8 cellular contexts compared by ENCODE assay signal in the genomic region with DNA sequence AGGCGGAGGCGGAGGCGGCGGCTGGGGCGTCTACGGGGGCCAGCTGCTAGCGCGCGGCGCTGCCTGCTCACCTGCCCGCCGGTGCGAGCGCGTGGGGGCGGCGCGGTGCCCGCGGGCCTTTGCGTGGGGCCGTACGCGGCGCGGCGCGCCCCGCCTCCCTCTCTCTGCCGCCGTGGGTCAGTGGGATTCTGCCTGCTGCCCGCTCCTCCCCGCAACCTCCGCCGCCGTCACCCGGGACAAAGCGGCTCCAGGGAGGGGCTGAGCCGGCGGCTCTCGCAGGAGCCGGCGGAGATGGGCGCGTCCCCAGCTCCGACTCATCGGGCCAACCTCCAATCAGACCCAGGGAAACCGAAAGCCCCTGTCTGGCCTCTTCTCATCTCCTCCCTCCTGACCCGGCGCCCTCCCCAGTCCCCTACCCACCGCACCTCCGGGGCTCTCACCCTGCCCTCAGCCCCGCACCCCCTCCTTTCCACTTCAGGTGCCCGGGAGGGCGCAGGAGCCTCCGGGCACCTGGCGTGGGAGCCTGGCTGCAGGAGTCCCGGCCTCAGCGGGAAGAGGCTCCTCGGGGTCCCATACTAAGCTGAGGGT. TPM values are rescaled to one million over a fixed set of nuclear protein-coding genes. Genes with fewer than 3 reads are reported as not detected.
DNase-seq lines count a peak whose midpoint lies in the region; ATAC-seq lines count a peak whose summit lies in the region.

A gene (minus strand): TSS at position 249 of the 588 bp plus-strand sequence.

- peak in 3 of 5 donors; percentile 1 to 9 (median 5) for DNase-seq in CD4-positive, alpha-beta memory T cell
- peak; percentile 69 for DNase-seq in LoVo (ENCODE audit: low spot score)
- DNase-seq in activated CD4-positive, alpha-beta T cell treated with anti-CD3 and anti-CD28 coated beads, Interleukin-2, amount 10 ng/mL, durations not matched to agents 24 days and 14 days = peak; percentile 62
- DNase-seq in epidermal melanocyte (ENCODE audit: insufficient read length, low spot score) = peak; percentile 56
- peak; percentile 16 to 50 for DNase-seq in memory B cell (ENCODE audit: low spot score in 2 of 2)
- no peak for DNase-seq in NCI-H446 (lab: John Stamatoyannopoulos, UW)

- intact Hi-C loops in CD4-positive, alpha-beta memory T cell (cut with micrococcal nuclease) = loop anchor here (5.0 kb wide), 1 partner anchor 399 kb away; no protein-coding TSS in a partner anchor
- intact Hi-C loops in activated CD4-positive, alpha-beta T cell treated with anti-CD3 and anti-CD28 coated beads, Interleukin-2, amount 10 ng/mL, durations not matched to agents 24 days and 14 days (cut with micrococcal nuclease) = no loop called here

- H3K4me1 Mint-ChIP-seq in CD4-positive, alpha-beta memory T cell = peaks cover 4 to 16% (median 11%) of the 10 kb centered on the region in 4 donors
- H3K4me1 Mint-ChIP-seq in activated CD4-positive, alpha-beta T cell treated with anti-CD3 and anti-CD28 coated beads, Interleukin-2, amount 10 ng/mL, durations not matched to agents 24 days and 14 days = peaks cover 6% of the 10 kb centered on the region
- peaks cover 6% of the 10 kb centered on the region for H3K4me1 Mint-ChIP-seq in memory B cell

- POLR2A ChIA-PET in CD4-positive, alpha-beta memory T cell (lab: Charles Lee; ENCODE audit: partially characterized antibody) = no interaction called here

- no peaks in the 10 kb centered on the region for H3K9me3 Mint-ChIP-seq in CD4-positive, alpha-beta memory T cell
- no peaks in the 10 kb centered on the region for H3K9me3 Mint-ChIP-seq in activated CD4-positive, alpha-beta T cell treated with anti-CD3 and anti-CD28 coated beads, Interleukin-2, amount 10 ng/mL, durations not matched to agents 24 days and 14 days
- H3K9me3 Mint-ChIP-seq in memory B cell = no peaks in the 10 kb centered on the region

- CTCF ChIA-PET in CD4-positive, alpha-beta memory T cell (lab: Charles Lee; ENCODE audit: partially characterized antibody) = interaction anchor here (0.5 to 1.8 kb wide), 2 partner anchors 401 to 1930 kb away, joined by 3 to 5 read pairs; no protein-coding TSS in a partner anchor

- H3K27me3 ChIP-seq in CD4-positive, alpha-beta memory T cell (ENCODE audit: insufficient read depth, low read length) = peaks cover 20% of the 10 kb centered on the region
- H3K27me3 ChIP-seq in subcutaneous abdominal adipose tissue (ENCODE audit: control insufficient read depth in 5 of 5, insufficient read depth in 4 of 5, low read length in 5 of 5) = peaks cover 0 to 14% (median 7%) of the 10 kb centered on the region in 5 donors

- H3K27me3 Mint-ChIP-seq in CD4-positive, alpha-beta memory T cell = peaks cover 40 to 56% of the 10 kb centered on the region in 2 donors
- H3K27me3 Mint-ChIP-seq in activated CD4-positive, alpha-beta T cell treated with anti-CD3 and anti-CD28 coated beads, Interleukin-2, amount 10 ng/mL, durations not matched to agents 24 days and 14 days = peaks cover 68% of the 10 kb centered on the region
- H3K27me3 Mint-ChIP-seq in memory B cell = peaks cover 27% of the 10 kb centered on the region

- H3K27ac Mint-ChIP-seq in CD4-positive, alpha-beta memory T cell = no peak within 1 kb of the TSS
- no peak within 1 kb of the TSS for H3K27ac Mint-ChIP-seq in activated CD4-positive, alpha-beta T cell treated with anti-CD3 and anti-CD28 coated beads, Interleukin-2, amount 10 ng/mL, durations not matched to agents 24 days and 14 days
- H3K27ac Mint-ChIP-seq in memory B cell = no peak within 1 kb of the TSS

- no peak within 1 kb of the TSS for H3K27ac ChIP-seq in CD4-positive, alpha-beta memory T cell (ENCODE audit: low read depth, low read length)
- no peak within 1 kb of the TSS for H3K27ac ChIP-seq in subcutaneous abdominal adipose tissue (ENCODE audit: low read depth, low read length)

- no peaks in the 10 kb centered on the region for H3K36me3 Mint-ChIP-seq in CD4-positive, alpha-beta memory T cell
- H3K36me3 Mint-ChIP-seq in activated CD4-positive, alpha-beta T cell treated with anti-CD3 and anti-CD28 coated beads, Interleukin-2, amount 10 ng/mL, durations not matched to agents 24 days and 14 days (ENCODE audit: low read depth) = no peaks in the 10 kb centered on the region
- H3K36me3 Mint-ChIP-seq in memory B cell = no peaks in the 10 kb centered on the region

- no peaks in the 10 kb centered on the region for H3K9me3 ChIP-seq in CD4-positive, alpha-beta memory T cell (ENCODE audit: control insufficient read depth in 1 of 2, low read length in 2 of 2)
- no peaks in the 10 kb centered on the region for H3K9me3 ChIP-seq in subcutaneous abdominal adipose tissue (ENCODE audit: control insufficient read depth in 5 of 5, low read length in 5 of 5)

- peak within 1 kb of the TSS in 4 of 5 donors; percentile 25 to 45 (median 36) for H3K9ac ChIP-seq in subcutaneous abdominal adipose tissue (ENCODE audit: low read length in 5 of 5)

- no peaks in the 10 kb centered on the region for H3K36me3 ChIP-seq in CD4-positive, alpha-beta memory T cell (ENCODE audit: insufficient read depth, low read length)
- H3K36me3 ChIP-seq in subcutaneous abdominal adipose tissue (ENCODE audit: control insufficient read depth in 5 of 5, insufficient read depth in 5 of 5, low read length in 5 of 5) = no peaks in the 10 kb centered on the region

- ATAC-seq in GM19463 (IDR thresholded peaks at IDR 0.05; ENCODE audit: unreplicated experiment) (peak; percentile 69), memory B cell (ENCODE audit: low read depth) (peak; percentile 69)

- H3K4me3 Mint-ChIP-seq in CD4-positive, alpha-beta memory T cell = peak within 1 kb of the TSS; percentile 63 to 80 (median 69)
- peak within 1 kb of the TSS; percentile 42 for H3K4me3 Mint-ChIP-seq in activated CD4-positive, alpha-beta T cell treated with anti-CD3 and anti-CD28 coated beads, Interleukin-2, amount 10 ng/mL, durations not matched to agents 24 days and 14 days
- H3K4me3 Mint-ChIP-seq in memory B cell = peak within 1 kb of the TSS; percentile 87

- no peak within 1 kb of the TSS for H3K4me3 ChIP-seq in CD4-positive, alpha-beta memory T cell (ENCODE audit: low read length in 2 of 2)
- H3K4me3 ChIP-seq in subcutaneous abdominal adipose tissue (ENCODE audit: low read depth in 1 of 5, low read length in 5 of 5) = peak within 1 kb of the TSS; percentile 69 to 79 (median 73)

- H3K4me1 ChIP-seq in CD4-positive, alpha-beta memory T cell (ENCODE audit: insufficient read depth, low read length) = no peaks in the 10 kb centered on the region
- H3K4me1 ChIP-seq in subcutaneous abdominal adipose tissue (ENCODE audit: control insufficient read depth in 5 of 5, insufficient read depth in 5 of 5, low read length in 5 of 5) = peaks cover 0 to 18% (median 15%) of the 10 kb centered on the region in 5 donors

RNA-seq across cellular contexts. Expression of the gene that starts here (rescaled TPM):
- total RNA-seq in CD4-positive, alpha-beta memory T cell = not detected
- polyA plus RNA-seq in CD4-positive, alpha-beta memory T cell = under 1 TPM; 0.06 to 0.21 TPM
- 0.07 and 0.21 TPM in 2 replicates for total RNA-seq in activated CD4-positive, alpha-beta T cell treated with anti-CD3 and anti-CD28 coated beads, Interleukin-2, amount 10 ng/mL, durations not matched to agents 24 days and 14 days

Comparison
In these comparisons a context has a peak if more than half of its experiments do, and no peak if none do; other contexts are left out.
1. Peak in DNase-seq in CD4-positive, alpha-beta memory T cell; RNA of the gene not detected or under 1 TPM.
2. Peak in DNase-seq in activated CD4-positive, alpha-beta T cell treated with anti-CD3 and anti-CD28 coated beads, Interleukin-2, amount 10 ng/mL, durations not matched to agents 24 days and 14 days; RNA of the gene not detected or under 1 TPM.
3. DNase-seq: peak in LoVo (single experiment), epidermal melanocyte (single experiment) and memory B cell (2 of 2); none in NCI-H446 (0 of 2).
4. H3K4me3 ChIP-seq: peak in subcutaneous abdominal adipose tissue (5 of 5); none in CD4-positive, alpha-beta memory T cell (0 of 2).
5. Peak in every context shown above with its lines, with median percentiles within 50 percentile points of each other: H3K4me3 Mint-ChIP-seq.